ENCODE assay signal across 28 cellular contexts in the genomic region with DNA sequence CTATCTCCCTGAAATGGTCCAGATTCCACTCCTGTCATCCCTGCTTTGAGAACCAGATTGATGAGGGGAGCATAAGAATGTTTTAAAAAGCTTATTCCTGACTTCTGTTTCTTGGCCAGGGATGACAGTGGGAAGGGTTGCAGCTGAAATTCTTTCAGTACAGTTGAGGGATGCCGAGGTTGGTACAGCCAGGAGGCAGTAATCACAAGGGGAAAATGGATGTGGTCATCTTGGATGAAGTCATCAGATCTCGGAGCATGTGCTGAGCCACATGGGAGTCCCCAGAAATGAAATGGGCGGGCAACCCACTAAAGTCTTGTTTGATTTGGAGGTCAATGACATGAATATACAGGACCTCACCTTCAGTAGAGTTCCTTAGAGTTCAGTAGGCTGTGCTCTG. TPM values are rescaled to one million over a fixed set of nuclear protein-coding genes. Genes with fewer than 3 reads are reported as not detected.
"Had no signal": no experiment of that assay in that cellular context is flagged by ENCODE, and none has a peak within 500 bp of the region (broad histone marks: within the 10 kb centered on the region; RNA-seq: fewer than 3 reads in every experiment).

No MANE protein-coding gene starts in this region.

- H3K4me1 Mint-ChIP-seq: nephron had no signal

- H3K4me3 ChIP-seq: adrenal gland, coronary artery, lung, suprapubic skin, transverse colon, uterus had no signal

- H3K27me3 ChIP-seq: adrenal gland, suprapubic skin, uterus had no signal

- H3K36me3 ChIP-seq: adrenal gland, suprapubic skin, transverse colon, uterus had no signal

- H3K4me3 Mint-ChIP-seq: nephron; stimulated activated naive CD8-positive, alpha-beta T cell treated with anti-CD3 and anti-CD28 coated beads, Interleukin-15, Interleukin-2, amounts not matched to agents 100 ng/mL and 50 ng/mL, for 24 hours; T-helper 1 cell treated with Interleukin-12 subunit alpha and Interleukin-12 subunit beta and Interleukin-4 antibody, amounts not matched to agents 30 μg/mL and 1 μg/mL, for 36 hours had no signal

- H3K36me3 Mint-ChIP-seq: activated naive CD4-positive, alpha-beta T cell treated with anti-CD3 and anti-CD28 coated beads, Interleukin-2, amount 50 U/mL, for 72 hours had no signal

- DNase-seq: activated CD4-positive, alpha-beta T cell treated with anti-CD3 and anti-CD28 coated beads, Interleukin-2, amount 50 U/mL, for 1 hour; activated CD8-positive, alpha-beta memory T cell treated with anti-CD3 and anti-CD28 coated beads for 24 hours; activated CD8-positive, alpha-beta memory T cell treated with anti-CD3 and anti-CD28 coated beads, Interleukin-2, amount 50 U/mL, for 48 hours; activated gamma-delta T cell; activated T-cell treated with anti-CD3 and anti-CD28 coated beads, Interleukin-2, amount 50 U/mL, for 48 hours; adrenal gland; central memory CD4-positive, alpha-beta T cell; erythroblast; hypothalamus; islet precursor cell; left colon; midbrain; retina; stimulated activated CD4-positive, alpha-beta T cell treated with anti-CD3 and anti-CD28 coated beads, Interleukin-2, amount 100 ng/mL, for 24 hours; transverse colon; uterus had no signal

- H3K27ac Mint-ChIP-seq: activated naive CD4-positive, alpha-beta T cell treated with anti-CD3 and anti-CD28 coated beads, Interleukin-2, amount 50 U/mL, for 72 hours; nephron; stimulated activated naive CD8-positive, alpha-beta T cell treated with anti-CD3 and anti-CD28 coated beads, Interleukin-15, Interleukin-2, amounts not matched to agents 100 ng/mL and 50 ng/mL, for 24 hours; T-helper 1 cell treated with Interleukin-12 subunit alpha and Interleukin-12 subunit beta and Interleukin-4 antibody, amounts not matched to agents 30 μg/mL and 1 μg/mL, for 36 hours had no signal

- H3K9me3 Mint-ChIP-seq: nephron; stimulated activated naive CD8-positive, alpha-beta T cell treated with anti-CD3 and anti-CD28 coated beads, Interleukin-15, Interleukin-2, amounts not matched to agents 100 ng/mL and 50 ng/mL, for 24 hours; T-helper 1 cell treated with Interleukin-12 subunit alpha and Interleukin-12 subunit beta and Interleukin-4 antibody, amounts not matched to agents 30 μg/mL and 1 μg/mL, for 36 hours had no signal

- ATAC-seq: activated CD4-positive, CD25-positive, alpha-beta regulatory T cell treated with anti-CD3 and anti-CD28 coated beads, Interleukin-2, amount 50 U/mL, for 24 hours; activated naive CD4-positive, alpha-beta T cell treated with anti-CD3 and anti-CD28 coated beads, Interleukin-2, amount 50 U/mL, for 72 hours; left colon had no signal

RNA-seq across cellular contexts. Expression of a gene that starts 18.7 kb away (rescaled TPM):
- total RNA-seq: activated naive CD4-positive, alpha-beta T cell treated with anti-CD3 and anti-CD28 coated beads, Interleukin-2, amount 50 U/mL, for 72 hours; adrenal gland; fibroblast of villous mesenchyme; left colon; lung; omental fat pad; posterior vena cava; skeletal muscle tissue; transverse colon; uterus had no signal

RNA-seq across cellular contexts. Expression of a gene that starts 37.3 kb away (rescaled TPM):
- total RNA-seq: activated naive CD4-positive, alpha-beta T cell treated with anti-CD3 and anti-CD28 coated beads, Interleukin-2, amount 50 U/mL, for 72 hours; fibroblast of villous mesenchyme; skeletal muscle tissue had no signal
